In genomic region chr1:229475859-229476258, GRCh38 we compare ENCODE assay signal across 2 cellular contexts. TPM values are rescaled to one million over a fixed set of nuclear protein-coding genes. Genes with fewer than 3 reads are reported as not detected.
"Had no signal": no experiment of that assay in that cellular context is flagged by ENCODE, and none has a peak within 500 bp of the region (broad histone marks: within the 10 kb centered on the region; RNA-seq: fewer than 3 reads in every experiment).

No MANE protein-coding gene starts in this region.

RNA-seq across cellular contexts. Expression of gene ACTA1, which starts 42.0 kb away (rescaled TPM):
- total RNA-seq: M059J, NCI-H460 had no signal
